ENCODE assay signal across 25 cellular contexts in the genomic region with DNA sequence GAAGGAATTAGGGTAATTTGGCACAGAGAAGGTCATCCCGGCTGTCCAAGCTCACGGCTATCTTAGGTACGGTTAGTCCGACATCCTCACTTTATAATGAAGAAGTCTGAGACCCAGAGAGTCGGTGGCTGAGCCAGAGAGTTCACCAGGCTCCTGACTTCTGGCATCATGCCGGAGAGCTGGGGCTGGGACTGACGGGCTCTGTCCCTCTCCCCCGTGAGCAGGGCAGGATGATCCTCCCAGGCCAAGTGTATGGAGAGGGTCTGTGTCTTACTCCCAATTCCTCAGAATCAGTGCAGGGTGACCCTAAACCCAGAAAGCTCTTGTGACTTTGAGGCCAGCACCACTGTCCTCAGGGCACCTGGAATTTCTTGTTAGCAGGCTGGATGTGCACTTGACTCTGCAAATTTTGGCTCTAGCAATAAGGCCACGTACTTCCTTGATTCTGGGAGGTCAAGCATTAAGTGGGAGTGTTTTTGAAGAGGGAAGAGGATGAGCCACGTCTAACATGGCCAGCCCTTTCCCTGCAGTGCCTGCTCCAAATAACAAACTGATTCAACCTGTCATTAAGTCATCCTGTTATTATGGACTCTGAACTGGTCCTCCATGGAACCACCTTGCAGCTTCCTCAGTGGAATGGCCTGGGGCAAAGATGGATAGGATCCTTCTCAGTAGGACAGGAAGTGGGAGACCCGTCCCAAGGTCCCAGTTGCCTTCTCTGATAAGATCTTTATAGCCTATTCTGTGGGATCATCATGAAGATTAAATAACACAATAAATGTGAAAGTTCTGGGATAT. TPM values are rescaled to one million over a fixed set of nuclear protein-coding genes. Genes with fewer than 3 reads are reported as not detected.
A peak's percentile ranks its signal among the peaks of the same experiment; 100 is the strongest.
DNase-seq lines count a peak whose midpoint lies in the region; ATAC-seq, FAIRE-seq and TF ChIP-seq lines count a peak whose summit lies in the region.
"Had no signal": no experiment of that assay in that cellular context is flagged by ENCODE, and none has a peak within 500 bp of the region (broad histone marks: within the 10 kb centered on the region; RNA-seq: fewer than 3 reads in every experiment).

No MANE protein-coding gene starts in this region.

- no peaks in the 10 kb centered on the region for H3K9me3 ChIP-seq in naive thymus-derived CD4-positive, alpha-beta T cell (ENCODE audit: control insufficient read depth in 2 of 3, low read length in 3 of 3)
- no peaks in the 10 kb centered on the region for H3K9me3 ChIP-seq in transverse colon
- H3K9me3 ChIP-seq in kidney (ENCODE audit: control insufficient read depth in 1 of 2, low read length in 2 of 2) = no peaks in the 10 kb centered on the region
- H3K9me3 ChIP-seq: sigmoid colon had no signal

- no peaks in the 10 kb centered on the region for H3K36me3 ChIP-seq in naive thymus-derived CD4-positive, alpha-beta T cell (ENCODE audit: control insufficient read depth in 2 of 3, insufficient read depth in 3 of 3, low read length in 3 of 3)
- H3K36me3 ChIP-seq in transverse colon (no peaks in the 10 kb centered on the region), kidney (ENCODE audit: control insufficient read depth in 1 of 2, insufficient read depth in 2 of 2, low read length in 2 of 2) (no peaks in the 10 kb centered on the region)
- H3K36me3 ChIP-seq: sigmoid colon had no signal

- H3K36me3 Mint-ChIP-seq in activated naive CD8-positive, alpha-beta T cell = no peaks in the 10 kb centered on the region
- peaks cover 2% of the 10 kb centered on the region for H3K36me3 Mint-ChIP-seq in activated naive CD8-positive, alpha-beta T cell treated with anti-CD3 and anti-CD28 coated beads for 36 hours
- peaks cover 3% of the 10 kb centered on the region for H3K36me3 Mint-ChIP-seq in activated B cell treated with CpG ODN at 0.5 μM for 24 hours (ENCODE audit: low read depth)
- H3K36me3 Mint-ChIP-seq in naive thymus-derived CD4-positive, alpha-beta T cell = no peaks in the 10 kb centered on the region
- H3K36me3 Mint-ChIP-seq: mesothelial cell of epicardium had no signal

- DNase-seq in activated naive CD8-positive, alpha-beta T cell treated with anti-CD3 and anti-CD28 coated beads for 36 hours = no peak
- DNase-seq in activated B cell treated with CpG ODN at 0.5 μM for 24 hours = no peak
- peak in 1 of 9 donors; percentile 13 for DNase-seq in naive thymus-derived CD4-positive, alpha-beta T cell
- DNase-seq in transverse colon = no peak
- no peak for DNase-seq in pons (ENCODE audit: low spot score)
- no peak for DNase-seq in kidney
- DNase-seq: activated CD4-positive, CD25-positive, alpha-beta regulatory T cell; activated naive CD4-positive, alpha-beta T cell treated with Interleukin-2 at 50 U/mL for 16 hours; COR-L47; dermis blood vessel endothelial cell; GDM1; GOT3; KBM-7; NCI-H1092; NCI-H526 treated with DMSO at 0.1 percent for 48 hours; sigmoid colon; stimulated activated CD4-positive, alpha-beta T cell treated with anti-CD3 and anti-CD28 coated beads, Interleukin-4, amount 100 ng/mL, for 1 hour; stimulated activated CD8-positive, alpha-beta memory T cell treated with anti-CD3 and anti-CD28 coated beads, Interleukin-4, amount 100 ng/mL, for 48 hours had no signal

- 77 to 79% methylated on average over 8 to 9 of the region's 11 CpGs for WGBS in transverse colon (ENCODE audit: low coverage in 1 of 2), 2 donors

- in situ Hi-C loops in transverse colon (cut with MboI; ENCODE audit: low pct_ligation_motif_present in 1 of 4, low pct_unique_long_range_greater_than_20kb in 1 of 4, low sequenced_read_pairs in 3 of 4) = no loop called here

- H3K4me3 Mint-ChIP-seq in activated naive CD8-positive, alpha-beta T cell = no peak overlapping the region
- H3K4me3 Mint-ChIP-seq in activated naive CD8-positive, alpha-beta T cell treated with anti-CD3 and anti-CD28 coated beads for 36 hours = no peak overlapping the region
- peak overlapping the region; percentile 1 for H3K4me3 Mint-ChIP-seq in activated B cell treated with CpG ODN at 0.5 μM for 24 hours
- H3K4me3 Mint-ChIP-seq in naive thymus-derived CD4-positive, alpha-beta T cell = peak overlapping the region in 1 of 10 donors; percentile 12
- H3K4me3 Mint-ChIP-seq: mesothelial cell of epicardium had no signal

- H3K27me3 ChIP-seq in naive thymus-derived CD4-positive, alpha-beta T cell (ENCODE audit: control insufficient read depth in 2 of 2, insufficient read depth in 2 of 2, low read length in 2 of 2) = no peaks in the 10 kb centered on the region
- no peaks in the 10 kb centered on the region for H3K27me3 ChIP-seq in transverse colon
- H3K27me3 ChIP-seq: sigmoid colon had no signal

- no peak for ATAC-seq in activated B cell treated with CpG ODN at 0.5 μM for 24 hours (ENCODE audit: low read depth)
- ATAC-seq in naive thymus-derived CD4-positive, alpha-beta T cell = no peak
- no peak for ATAC-seq in HG02840 (IDR thresholded peaks at IDR 0.05; ENCODE audit: low FRiP score, unreplicated experiment)
- ATAC-seq: Panc1 had no signal

- no peaks in the 10 kb centered on the region for H3K27me3 Mint-ChIP-seq in activated naive CD8-positive, alpha-beta T cell
- H3K27me3 Mint-ChIP-seq in activated naive CD8-positive, alpha-beta T cell treated with anti-CD3 and anti-CD28 coated beads for 36 hours = no peaks in the 10 kb centered on the region
- H3K27me3 Mint-ChIP-seq in activated B cell treated with CpG ODN at 0.5 μM for 24 hours = no peaks in the 10 kb centered on the region
- peaks cover 0 to 3% (median 0%) of the 10 kb centered on the region in 5 donors for H3K27me3 Mint-ChIP-seq in naive thymus-derived CD4-positive, alpha-beta T cell

- peaks cover 36 to 39% of the 10 kb centered on the region in 2 donors for H3K4me1 ChIP-seq in naive thymus-derived CD4-positive, alpha-beta T cell (ENCODE audit: control insufficient read depth in 2 of 2, insufficient read depth in 2 of 2, low read length in 2 of 2)
- peaks cover 49 to 76% (median 57%) of the 10 kb centered on the region in 4 donors for H3K4me1 ChIP-seq in transverse colon
- H3K4me1 ChIP-seq in kidney (ENCODE audit: control insufficient read depth in 1 of 2, insufficient read depth in 1 of 2, low read depth in 1 of 2, low read length in 2 of 2) = peaks cover 40 to 50% of the 10 kb centered on the region in 2 donors

- intact Hi-C loops in activated B cell treated with CpG ODN at 0.5 μM for 24 hours (cut with micrococcal nuclease) (loop anchor here (5.0 to 10.0 kb wide), 4 partner anchors 98 to 2003 kb away; a partner anchor contains a TSS), transverse colon (cut with DNase I; ENCODE audit: low total_unique reads) (no loop called here), kidney (cut with DNase I) (no loop called here)
- intact Hi-C loops in naive thymus-derived CD4-positive, alpha-beta T cell (cut with micrococcal nuclease) = loop anchor here (5.0 to 10.0 kb wide), 3 partner anchors 343 to 1230 kb away; a partner anchor contains a TSS

- no peak overlapping the region for H3K4me3 ChIP-seq in naive thymus-derived CD4-positive, alpha-beta T cell (ENCODE audit: low read length)
- H3K4me3 ChIP-seq in transverse colon = no peak overlapping the region
- no peak overlapping the region for H3K4me3 ChIP-seq in kidney (ENCODE audit: low read length in 2 of 2)
- H3K4me3 ChIP-seq: sigmoid colon had no signal

- no peak overlapping the region for H3K27ac ChIP-seq in naive thymus-derived CD4-positive, alpha-beta T cell (ENCODE audit: low read depth, low read length)
- H3K27ac ChIP-seq in transverse colon (peak overlapping the region in 3 of 4 donors; percentile 23 to 83 (median 28)), kidney (ENCODE audit: low read depth in 2 of 2, low read length in 2 of 2) (no peak overlapping the region)

- TF ChIP-seq CTCF in activated B cell treated with CpG ODN at 0.5 μM for 24 hours (IDR thresholded peaks at IDR 0.05) (no peak), transverse colon (IDR thresholded peaks at IDR 0.05) (no peak), kidney (IDR thresholded peaks at IDR 0.05; ENCODE audit: borderline replicate concordance, extremely low read depth, insufficient read depth) (no peak)

- no peak overlapping the region for H3K9ac ChIP-seq in kidney (ENCODE audit: low read length in 2 of 2)

- peak overlapping the region; percentile 46 for H3K27ac Mint-ChIP-seq in activated naive CD8-positive, alpha-beta T cell
- H3K27ac Mint-ChIP-seq in activated naive CD8-positive, alpha-beta T cell treated with anti-CD3 and anti-CD28 coated beads for 36 hours = no peak overlapping the region
- H3K27ac Mint-ChIP-seq in activated B cell treated with CpG ODN at 0.5 μM for 24 hours = peak overlapping the region; percentile 76
- H3K27ac Mint-ChIP-seq in naive thymus-derived CD4-positive, alpha-beta T cell = peak overlapping the region in 5 of 9 donors; percentile 14 to 97 (median 41)

- no peak for FAIRE-seq in kidney (lab: Jason Lieb, UNC)
- FAIRE-seq: GM12892 had no signal

- peaks cover 44% of the 10 kb centered on the region for H3K4me1 Mint-ChIP-seq in activated naive CD8-positive, alpha-beta T cell (ENCODE audit: low read depth)
- H3K4me1 Mint-ChIP-seq in activated naive CD8-positive, alpha-beta T cell treated with anti-CD3 and anti-CD28 coated beads for 36 hours = peaks cover 56% of the 10 kb centered on the region
- peaks cover 84% of the 10 kb centered on the region for H3K4me1 Mint-ChIP-seq in activated B cell treated with CpG ODN at 0.5 μM for 24 hours
- H3K4me1 Mint-ChIP-seq in naive thymus-derived CD4-positive, alpha-beta T cell = peaks cover 43 to 69% (median 52%) of the 10 kb centered on the region in 7 donors

- TF ChIP-seq EP300 in transverse colon (IDR thresholded peaks at IDR 0.05; ENCODE audit: low read depth) = no peak

- no peak for TF ChIP-seq POLR2A in transverse colon (IDR thresholded peaks at IDR 0.05)

- POLR2A ChIA-PET in activated B cell treated with CpG ODN at 0.5 μM for 24 hours (lab: Charles Lee) = interaction anchor here (30.4 to 31.2 kb wide), 2 partner anchors 27 to 39 kb away, joined by 1136 to 1942 read pairs; a partner anchor contains a TSS
- POLR2A ChIA-PET in naive thymus-derived CD4-positive, alpha-beta T cell (lab: Charles Lee) = interaction anchor here (2.0 to 31.3 kb wide), 3 partner anchors 9 to 52 kb away, joined by 7 to 1812 read pairs (median 389); a partner anchor contains a TSS

- CTCF ChIA-PET in activated B cell treated with CpG ODN at 0.5 μM for 24 hours (lab: Charles Lee) = interaction anchor here (1.2 to 9.2 kb wide), 5 partner anchors 9 to 24 kb away, joined by 3 to 100 read pairs (median 11); a partner anchor contains a TSS
- CTCF ChIA-PET in naive thymus-derived CD4-positive, alpha-beta T cell (lab: Charles Lee) = interaction anchor here (1.0 to 8.9 kb wide), 5 partner anchors 8 to 52 kb away, joined by 3 to 122 read pairs (median 6); no protein-coding TSS in a partner anchor

- no peaks in the 10 kb centered on the region for H3K9me3 Mint-ChIP-seq in activated naive CD8-positive, alpha-beta T cell (ENCODE audit: low read depth)
- H3K9me3 Mint-ChIP-seq in activated naive CD8-positive, alpha-beta T cell treated with anti-CD3 and anti-CD28 coated beads for 36 hours = no peaks in the 10 kb centered on the region
- no peaks in the 10 kb centered on the region for H3K9me3 Mint-ChIP-seq in activated B cell treated with CpG ODN at 0.5 μM for 24 hours
- peaks cover 0 to 1% (median 0%) of the 10 kb centered on the region in 11 donors for H3K9me3 Mint-ChIP-seq in naive thymus-derived CD4-positive, alpha-beta T cell
- H3K9me3 Mint-ChIP-seq: mesothelial cell of epicardium had no signal

RNA-seq across cellular contexts. Expression of a gene that starts 20.7 kb away (rescaled TPM):
- total RNA-seq in activated naive CD8-positive, alpha-beta T cell treated with anti-CD3 and anti-CD28 coated beads for 36 hours = 10 to 100 TPM; 74.7 to 81.2 TPM
- 419 and 448 TPM in 2 replicates for total RNA-seq in activated B cell treated with CpG ODN at 0.5 μM for 24 hours
- 100 to 1,000 TPM; 141 to 654 (median 241) TPM for total RNA-seq in naive thymus-derived CD4-positive, alpha-beta T cell
- polyA plus RNA-seq in naive thymus-derived CD4-positive, alpha-beta T cell = 100 to 1,000 TPM; 118 to 211 TPM
- 100 to 1,000 TPM in 3 of 4 donors, 10 to 100 TPM in 1; 98.9 to 144 (median 142) TPM for total RNA-seq in transverse colon
- 59.9 TPM for total RNA-seq in kidney
- 156 TPM for polyA plus RNA-seq in kidney (ENCODE audit: insufficient read depth, low read depth, low replicate concordance)

RNA-seq across cellular contexts. Expression of a gene that starts 55.1 kb away (rescaled TPM):
- under 1 TPM; 0.21 to 0.56 TPM for total RNA-seq in activated naive CD8-positive, alpha-beta T cell treated with anti-CD3 and anti-CD28 coated beads for 36 hours
- total RNA-seq in activated B cell treated with CpG ODN at 0.5 μM for 24 hours (6.5 and 6.6 TPM in 2 replicates), transverse colon (under 1 TPM in 1 of 4 donors, not detected in 3; 0.79 TPM), kidney (1.1 TPM)
- 1 to 10 TPM in 4 of 5 experiments, under 1 TPM in 1; 0.76 to 2.2 (median 1.1) TPM for total RNA-seq in naive thymus-derived CD4-positive, alpha-beta T cell
- polyA plus RNA-seq in naive thymus-derived CD4-positive, alpha-beta T cell = not detected
- polyA plus RNA-seq in kidney (ENCODE audit: insufficient read depth, low read depth, low replicate concordance) = not detected
- total RNA-seq: epithelial cell of proximal tubule, sigmoid colon had no signal
- polyA plus RNA-seq: urinary bladder had no signal

Comparison
In these comparisons a context has a peak if more than half of its experiments do, and no peak if none do; other contexts are left out.
1. H3K27ac ChIP-seq: peak in transverse colon (3 of 4); none in naive thymus-derived CD4-positive, alpha-beta T cell (single experiment) and kidney (0 of 2).
2. intact Hi-C loops: an anchor here in activated B cell treated with CpG ODN at 0.5 μM for 24 hours (5.0 to 10.0 kb wide) and naive thymus-derived CD4-positive, alpha-beta T cell (5.0 to 10.0 kb wide); none called in transverse colon and kidney.